ENCODE assay signal across 17 cellular contexts in the genomic region with DNA sequence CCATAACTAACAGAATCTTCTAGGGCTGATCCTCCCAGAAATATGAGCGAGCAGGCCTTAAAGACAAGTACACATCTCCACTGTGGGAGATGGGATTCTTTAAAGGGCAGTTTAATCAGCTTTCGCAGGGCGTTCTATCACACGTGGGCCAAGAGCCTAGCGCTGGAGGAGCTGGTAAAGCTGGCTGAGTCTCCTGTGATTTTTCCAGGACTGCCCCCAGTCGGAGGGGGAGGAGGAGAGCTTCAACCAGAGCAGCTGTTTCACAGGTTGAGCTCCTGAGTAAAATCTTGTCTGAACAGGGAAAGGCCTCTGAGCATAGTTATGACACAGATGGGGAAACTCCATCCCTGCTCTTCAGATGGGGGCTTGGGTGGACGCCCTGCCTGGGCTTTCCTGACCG.
A peak's percentile ranks its signal among the peaks of the same experiment; 100 is the strongest.
DNase-seq lines count a peak whose midpoint lies in the region; ATAC-seq and TF ChIP-seq lines count a peak whose summit lies in the region.
"Had no signal": no experiment of that assay in that cellular context is flagged by ENCODE, and none has a peak within 500 bp of the region (broad histone marks: within the 10 kb centered on the region; RNA-seq: fewer than 3 reads in every experiment).

No MANE protein-coding gene starts in this region.

- H3K9me2 ChIP-seq in GM23338 (ENCODE audit: insufficient read depth): 0 out of 2 replicates have a peak, but pooled peaks cover 5% of the 10 kb centered on the region

- no peak overlapping the region for H3K4me3 Mint-ChIP-seq in GM23338
- no peak overlapping the region for H3K4me3 Mint-ChIP-seq in activated T-cell treated with anti-CD3 and anti-CD28 coated beads, Interleukin-2, amount 50 U/mL, for 72 hours
- H3K4me3 Mint-ChIP-seq: CD4-positive, alpha-beta memory T cell had no signal

- H3K27ac ChIP-seq in GM23338 (ENCODE audit: low read depth): no peak overlapping the region
- no peak overlapping the region for H3K27ac ChIP-seq in KMS-11
- H3K27ac ChIP-seq in WERI-Rb-1: no peak overlapping the region

- H3K36me3 Mint-ChIP-seq in GM23338 (ENCODE audit: low read depth): no peaks in the 10 kb centered on the region
- H3K36me3 Mint-ChIP-seq in activated T-cell treated with anti-CD3 and anti-CD28 coated beads, Interleukin-2, amount 50 U/mL, for 72 hours (ENCODE audit: insufficient read depth in 2 of 2): peaks cover 0 to 2% of the 10 kb centered on the region in 2 donors

- H3K4me1 ChIP-seq in GM23338 (ENCODE audit: insufficient read depth) (no peaks in the 10 kb centered on the region), KMS-11 (ENCODE audit: low read depth, poor library complexity, severe bottlenecking) (peaks cover 57% of the 10 kb centered on the region)

- ATAC-seq in GM23338 (no peak), GM19324 (IDR thresholded peaks at IDR 0.05; ENCODE audit: low FRiP score, unreplicated experiment) (no peak)
- ATAC-seq in activated T-cell treated with anti-CD3 and anti-CD28 coated beads, Interleukin-2, amount 50 U/mL, for 72 hours (replicated peaks in 1 of 2): no peak

- H4K20me1 ChIP-seq in GM23338 (replicated peaks; ENCODE audit: insufficient read depth) (no peaks in the 10 kb centered on the region), KMS-11 (ENCODE audit: insufficient read depth) (no peaks in the 10 kb centered on the region)

- H3K9ac ChIP-seq in KMS-11: no peak overlapping the region

- H3K27ac Mint-ChIP-seq in GM23338: no peak overlapping the region
- H3K27ac Mint-ChIP-seq in activated T-cell treated with anti-CD3 and anti-CD28 coated beads, Interleukin-2, amount 50 U/mL, for 72 hours: no peak overlapping the region
- H3K27ac Mint-ChIP-seq: CD4-positive, alpha-beta memory T cell had no signal

- DNase-seq in GM23338 (ENCODE audit: low spot score) (no peak), WERI-Rb-1 (peak; percentile 13), occipital lobe (lab: John Stamatoyannopoulos, UW) (peak; percentile 17)
- DNase-seq in activated CD8-positive, alpha-beta memory T cell treated with anti-CD3 and anti-CD28 coated beads, Interleukin-2, amount 50 U/mL, for 48 hours: no peak
- DNase-seq in activated T-cell treated with anti-CD3 and anti-CD28 coated beads, Interleukin-2, amount 50 U/mL, for 72 hours: no peak
- no peak for DNase-seq in stimulated activated CD4-positive, alpha-beta T cell treated with anti-CD3 and anti-CD28 coated beads, Interleukin-2, amount 100 ng/mL, for 48 hours
- DNase-seq: C1 segment of cervical spinal cord; Calu3; CD4-positive, alpha-beta memory T cell; COR-L47; DMS53; DMS79 treated with DMSO at 0.1 percent for 48 hours; GF-D8; H7; HCEC 1CT had no signal

- H3K4me2 ChIP-seq in GM23338: no peak overlapping the region
- H3K4me2 ChIP-seq in KMS-11: peak overlapping the region; percentile 47; the same call in 1 of the 2 replicates

- H3K36me3 ChIP-seq in GM23338 (ENCODE audit: insufficient read depth) (no peaks in the 10 kb centered on the region), KMS-11 (ENCODE audit: insufficient read depth) (no peaks in the 10 kb centered on the region), WERI-Rb-1 (no peaks in the 10 kb centered on the region)

- peaks cover 5% of the 10 kb centered on the region for H3K9me3 ChIP-seq in WERI-Rb-1 (ENCODE audit: severe bottlenecking)

- no peaks in the 10 kb centered on the region for H3K27me3 ChIP-seq in GM23338 (ENCODE audit: insufficient read depth)
- H3K27me3 ChIP-seq in KMS-11 (ENCODE audit: insufficient read depth, low read depth): peaks cover 7% of the 10 kb centered on the region; the same call in 1 of the 2 replicates
- H3K27me3 ChIP-seq in WERI-Rb-1 (ENCODE audit: insufficient read depth, low read depth, severe bottlenecking): peaks cover 28% of the 10 kb centered on the region

- H3F3A ChIP-seq in GM23338 (replicated peaks; ENCODE audit: low read depth): no peaks in the 10 kb centered on the region

- H3K4me3 ChIP-seq in GM23338 (no peak overlapping the region), KMS-11 (IDR thresholded peaks at IDR 0.05; ENCODE audit: insufficient read depth, low read depth, low read length) (no peak overlapping the region), WERI-Rb-1 (ENCODE audit: low read depth, low read length) (no peak overlapping the region)

- TF ChIP-seq CTCF in GM23338 (conservative IDR thresholded peaks at IDR 0.05; ENCODE audit: low read depth in 2 of 2) (no peak), KMS-11 (conservative IDR thresholded peaks at IDR 0.05; ENCODE audit: low read depth, low read length) (no peak), WERI-Rb-1 (IDR thresholded peaks at IDR 0.05; ENCODE audit: low read depth, low read length) (no peak)

- H3K9me3 Mint-ChIP-seq in GM23338: peaks cover 20% of the 10 kb centered on the region
- no peaks in the 10 kb centered on the region for H3K9me3 Mint-ChIP-seq in activated T-cell treated with anti-CD3 and anti-CD28 coated beads, Interleukin-2, amount 50 U/mL, for 72 hours

- H2AFZ ChIP-seq in GM23338: peak overlapping the region; percentile 47; the same call in 1 of the 2 replicates
- H2AFZ ChIP-seq in KMS-11 (ENCODE audit: low read depth): no peak overlapping the region

- H3K79me2 ChIP-seq in GM23338 (replicated peaks; ENCODE audit: insufficient read depth) (no peaks in the 10 kb centered on the region), KMS-11 (ENCODE audit: insufficient read depth, low read depth) (no peaks in the 10 kb centered on the region)

- no peaks in the 10 kb centered on the region; the same call in 2 of the 3 replicates for H3K4me1 Mint-ChIP-seq in GM23338
- no peaks in the 10 kb centered on the region for H3K4me1 Mint-ChIP-seq in activated T-cell treated with anti-CD3 and anti-CD28 coated beads, Interleukin-2, amount 50 U/mL, for 72 hours (ENCODE audit: low read depth)

- H3K27me3 Mint-ChIP-seq in GM23338 (ENCODE audit: insufficient read depth, low read depth, poor library complexity): no peaks in the 10 kb centered on the region
- no peaks in the 10 kb centered on the region for H3K27me3 Mint-ChIP-seq in activated T-cell treated with anti-CD3 and anti-CD28 coated beads, Interleukin-2, amount 50 U/mL, for 72 hours (ENCODE audit: low read depth)

TF ChIP-seq in GM23338, 12 proteins besides CTCF, POLR2A, EP300 and RAD21 (continues in another document):
- TF ChIP-seq EZH2phosphoT487 (IDR thresholded peaks at IDR 0.05; ENCODE audit: unreplicated experiment) (no peak), STAT1 (IDR thresholded peaks at IDR 0.05; ENCODE audit: unreplicated experiment) (no peak), JUNB (IDR thresholded peaks at IDR 0.05; ENCODE audit: unreplicated experiment) (no peak), ZNF114 (CRISPR knock-in tag; IDR thresholded peaks at IDR 0.05) (no peak)
- TF ChIP-seq, protein P1, sequence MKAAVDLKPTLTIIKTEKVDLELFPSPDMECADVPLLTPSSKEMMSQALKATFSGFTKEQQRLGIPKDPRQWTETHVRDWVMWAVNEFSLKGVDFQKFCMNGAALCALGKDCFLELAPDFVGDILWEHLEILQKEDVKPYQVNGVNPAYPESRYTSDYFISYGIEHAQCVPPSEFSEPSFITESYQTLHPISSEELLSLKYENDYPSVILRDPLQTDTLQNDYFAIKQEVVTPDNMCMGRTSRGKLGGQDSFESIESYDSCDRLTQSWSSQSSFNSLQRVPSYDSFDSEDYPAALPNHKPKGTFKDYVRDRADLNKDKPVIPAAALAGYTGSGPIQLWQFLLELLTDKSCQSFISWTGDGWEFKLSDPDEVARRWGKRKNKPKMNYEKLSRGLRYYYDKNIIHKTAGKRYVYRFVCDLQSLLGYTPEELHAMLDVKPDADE (IDR thresholded peaks at IDR 0.05): no peak

Comparison
In these comparisons a context has a peak if more than half of its experiments do, and no peak if none do; other contexts are left out.
1. DNase-seq: peak in WERI-Rb-1 (single experiment) and occipital lobe (single experiment); none in GM23338 (single experiment), activated CD8-positive, alpha-beta memory T cell treated with anti-CD3 and anti-CD28 coated beads, Interleukin-2, amount 50 U/mL, for 48 hours (single experiment), activated T-cell treated with anti-CD3 and anti-CD28 coated beads, Interleukin-2, amount 50 U/mL, for 72 hours (0 of 2) and stimulated activated CD4-positive, alpha-beta T cell treated with anti-CD3 and anti-CD28 coated beads, Interleukin-2, amount 100 ng/mL, for 48 hours (0 of 2).